ENCODE assay signal across 1 cellular context in genomic region chr6:32868257-32868788, GRCh38.
TF ChIP-seq lines count a peak whose summit lies in the region.

No MANE protein-coding gene starts in this region.

TF ChIP-seq in neural cell, 6 proteins besides CTCF, POLR2A, EP300 and RAD21 (continued from another document):
- no peak for TF ChIP-seq REST (IDR thresholded peaks at IDR 0.05; ENCODE audit: borderline replicate concordance)
- TF ChIP-seq EZH2 (IDR thresholded peaks at IDR 0.05; ENCODE audit: borderline replicate concordance, insufficient read depth, low read length, poor library complexity, severe bottlenecking), result no peak
- TF ChIP-seq POLR2AphosphoS5 (IDR thresholded peaks at IDR 0.05), result no peak
- TF ChIP-seq SMC3 (conservative IDR thresholded peaks at IDR 0.05; ENCODE audit: poor library complexity), result peak; percentile 89
TF ChIP-seq in neural cell: peak in this region for 1.
